In genomic region chr2:218405365-218406208, GRCh38 we compare ENCODE assay signal across 8 cellular contexts. TPM values are rescaled to one million over a fixed set of nuclear protein-coding genes. Genes with fewer than 3 reads are reported as not detected.
DNase-seq lines count a peak whose midpoint lies in the region; ATAC-seq lines count a peak whose summit lies in the region.

No MANE protein-coding gene starts in this region.

- no peaks in the 10 kb centered on the region for H3K9me3 Mint-ChIP-seq in activated T-cell treated with anti-CD3 and anti-CD28 coated beads, Interleukin-2, amount 50 U/mL, for 72 hours
- no peaks in the 10 kb centered on the region for H3K9me3 Mint-ChIP-seq in stimulated activated memory B cell treated with anti-CD40 and anti-IgM and Interleukin-4, amounts not matched to agents 10 μg/mL and 1 μg/mL and 100 μg/mL, for 72 hours

- H3K9ac ChIP-seq in iPS-18a (ENCODE audit: low read length): peak overlapping the region; percentile 55

- H3K4me3 Mint-ChIP-seq in activated T-cell treated with anti-CD3 and anti-CD28 coated beads, Interleukin-2, amount 50 U/mL, for 72 hours: peak overlapping the region; percentile 87 to 93
- H3K4me3 Mint-ChIP-seq in stimulated activated memory B cell treated with anti-CD40 and anti-IgM and Interleukin-4, amounts not matched to agents 10 μg/mL and 1 μg/mL and 100 μg/mL, for 72 hours: peak overlapping the region; percentile 79

- H3K4me3 ChIP-seq in iPS-18a (ENCODE audit: low read length): peak overlapping the region; percentile 75

- peak; percentile 57 for DNase-seq in NCI-H1105 treated with DMSO at 0.1 percent for 48 hours (lab: John Stamatoyannopoulos, UW)
- DNase-seq in NCI-H1105 (lab: John Stamatoyannopoulos, UW): no peak
- DNase-seq in activated T-cell treated with anti-CD3 and anti-CD28 coated beads, Interleukin-2, amount 50 U/mL, for 72 hours: no peak
- DNase-seq in GM19240 (ENCODE audit: insufficient read length, low spot score): no peak
- DNase-seq in hepatic stellate cell (ENCODE audit: low spot score): no peak

- peak overlapping the region; percentile 68 for H3K27ac Mint-ChIP-seq in activated T-cell treated with anti-CD3 and anti-CD28 coated beads, Interleukin-2, amount 50 U/mL, for 72 hours
- peak overlapping the region; percentile 80 for H3K27ac Mint-ChIP-seq in stimulated activated memory B cell treated with anti-CD40 and anti-IgM and Interleukin-4, amounts not matched to agents 10 μg/mL and 1 μg/mL and 100 μg/mL, for 72 hours

- no peaks in the 10 kb centered on the region for H3K27me3 ChIP-seq in iPS-18a (ENCODE audit: control insufficient read depth, insufficient read depth, low read length)

- peaks cover 8% of the 10 kb centered on the region for H3K27me3 Mint-ChIP-seq in activated T-cell treated with anti-CD3 and anti-CD28 coated beads, Interleukin-2, amount 50 U/mL, for 72 hours (ENCODE audit: low read depth)
- H3K27me3 Mint-ChIP-seq in stimulated activated memory B cell treated with anti-CD40 and anti-IgM and Interleukin-4, amounts not matched to agents 10 μg/mL and 1 μg/mL and 100 μg/mL, for 72 hours: no peaks in the 10 kb centered on the region

- peaks cover 54% of the 10 kb centered on the region for H3K4me1 Mint-ChIP-seq in activated T-cell treated with anti-CD3 and anti-CD28 coated beads, Interleukin-2, amount 50 U/mL, for 72 hours (ENCODE audit: low read depth)
- peaks cover 70% of the 10 kb centered on the region for H3K4me1 Mint-ChIP-seq in stimulated activated memory B cell treated with anti-CD40 and anti-IgM and Interleukin-4, amounts not matched to agents 10 μg/mL and 1 μg/mL and 100 μg/mL, for 72 hours

- peak overlapping the region; percentile 41 for H3K27ac ChIP-seq in iPS-18a (ENCODE audit: low read length)

- no peaks in the 10 kb centered on the region for H3K9me3 ChIP-seq in iPS-18a (ENCODE audit: control insufficient read depth, low read depth, low read length)

- ATAC-seq in HG03280 (IDR thresholded peaks at IDR 0.05; ENCODE audit: unreplicated experiment): peak; percentile 1
- peak; percentile 0 to 1 for ATAC-seq in activated T-cell treated with anti-CD3 and anti-CD28 coated beads, Interleukin-2, amount 50 U/mL, for 72 hours (replicated peaks in 1 of 2)
- ATAC-seq in stimulated activated memory B cell treated with anti-CD40 and anti-IgM and Interleukin-4, amounts not matched to agents 10 μg/mL and 1 μg/mL and 100 μg/mL, for 72 hours: no peak

- no peaks in the 10 kb centered on the region for H3K36me3 ChIP-seq in iPS-18a (ENCODE audit: control insufficient read depth, low read depth, low read length)

- no peaks in the 10 kb centered on the region for H3K36me3 Mint-ChIP-seq in activated T-cell treated with anti-CD3 and anti-CD28 coated beads, Interleukin-2, amount 50 U/mL, for 72 hours (ENCODE audit: insufficient read depth in 2 of 2)
- H3K36me3 Mint-ChIP-seq in stimulated activated memory B cell treated with anti-CD40 and anti-IgM and Interleukin-4, amounts not matched to agents 10 μg/mL and 1 μg/mL and 100 μg/mL, for 72 hours: peaks cover 39% of the 10 kb centered on the region

- H3K4me1 ChIP-seq in iPS-18a (ENCODE audit: control insufficient read depth, low read depth, low read length): peaks cover 21% of the 10 kb centered on the region

RNA-seq across cellular contexts. Expression of gene CTDSP1, which starts 5.9 kb away (rescaled TPM):
- total RNA-seq in activated T-cell treated with anti-CD3 and anti-CD28 coated beads, Interleukin-2, amount 50 U/mL, for 72 hours: 10 to 100 TPM; 76.7 to 79.0 TPM

RNA-seq across cellular contexts. Expression of gene VIL1, which starts 13.3 kb away (rescaled TPM):
- total RNA-seq in activated T-cell treated with anti-CD3 and anti-CD28 coated beads, Interleukin-2, amount 50 U/mL, for 72 hours: not detected

RNA-seq across cellular contexts. Expression of gene SLC11A1, which starts 23.5 kb away (rescaled TPM):
- total RNA-seq in activated T-cell treated with anti-CD3 and anti-CD28 coated beads, Interleukin-2, amount 50 U/mL, for 72 hours: under 1 TPM in 1 of 2 donors, not detected in 1; 0.19 TPM

RNA-seq across cellular contexts. Expression of gene CATIP, which starts 48.9 kb away (rescaled TPM):
- total RNA-seq in activated T-cell treated with anti-CD3 and anti-CD28 coated beads, Interleukin-2, amount 50 U/mL, for 72 hours: not detected
